ENCODE assay signal across 8 cellular contexts in genomic region chr9:122370869-122371467, GRCh38. TPM values are rescaled to one million over a fixed set of nuclear protein-coding genes. Genes with fewer than 3 reads are reported as not detected.
DNase-seq lines count a peak whose midpoint lies in the region; ATAC-seq lines count a peak whose summit lies in the region.

PTGS1 (plus strand) TSS chr9:122371024; CDS start chr9:122371085, 61 bp downstream.

- no peaks in the 10 kb centered on the region for H3K36me3 Mint-ChIP-seq in activated T-helper 17 cell treated with anti-CD3 and anti-CD28 coated beads, Interleukin-2, amount 50 U/mL, for 72 hours (ENCODE audit: low read depth)

- no peaks in the 10 kb centered on the region for H3K36me3 ChIP-seq in skeletal muscle satellite cell (ENCODE audit: insufficient read depth, low read length)

- no peak within 1 kb of the TSS for H3K27ac ChIP-seq in right cardiac atrium (ENCODE audit: low read length)

- peak within 1 kb of the TSS; percentile 85 for H3K4me2 ChIP-seq in skeletal muscle satellite cell (ENCODE audit: low read length)

- peaks cover 3% of the 10 kb centered on the region for H3K4me1 Mint-ChIP-seq in activated T-helper 17 cell treated with anti-CD3 and anti-CD28 coated beads, Interleukin-2, amount 50 U/mL, for 72 hours

- H3K4me1 ChIP-seq in right cardiac atrium (ENCODE audit: control insufficient read depth, insufficient read depth, low read length) (no peaks in the 10 kb centered on the region), skeletal muscle satellite cell (ENCODE audit: control insufficient read depth, insufficient read depth, low read length) (peaks cover 36% of the 10 kb centered on the region)

- H3K9me3 Mint-ChIP-seq in activated T-helper 17 cell treated with anti-CD3 and anti-CD28 coated beads, Interleukin-2, amount 50 U/mL, for 72 hours, result no peaks in the 10 kb centered on the region

- peak; percentile 36 for DNase-seq in ELR (ENCODE audit: low read depth)
- peak; percentile 68 to 75 for DNase-seq in Kasumi-1 (lab: John Stamatoyannopoulos, UW)
- peak; percentile 65 to 85 (median 85) for DNase-seq in right cardiac atrium
- DNase-seq in HuH-7.5 (ENCODE audit: low spot score), result no peak
- no peak for DNase-seq in H4 (ENCODE audit: low spot score)

- peak within 1 kb of the TSS; percentile 58 for H3K4me3 Mint-ChIP-seq in activated T-helper 17 cell treated with anti-CD3 and anti-CD28 coated beads, Interleukin-2, amount 50 U/mL, for 72 hours

- intact Hi-C loops in right cardiac atrium (cut with DNase I), result loop anchor here in 1 of 4 donors (10.0 kb wide), 1 partner anchor 84 kb away; no protein-coding TSS in a partner anchor

- H3K27me3 Mint-ChIP-seq in activated T-helper 17 cell treated with anti-CD3 and anti-CD28 coated beads, Interleukin-2, amount 50 U/mL, for 72 hours, result peaks cover 20% of the 10 kb centered on the region

- no peak within 1 kb of the TSS for H3K27ac Mint-ChIP-seq in activated T-helper 17 cell treated with anti-CD3 and anti-CD28 coated beads, Interleukin-2, amount 50 U/mL, for 72 hours

- H3K9ac ChIP-seq in skeletal muscle satellite cell (ENCODE audit: low read depth, low read length), result peak within 1 kb of the TSS; percentile 63

- no peaks in the 10 kb centered on the region for H3K9me3 ChIP-seq in right cardiac atrium (ENCODE audit: control insufficient read depth, low read length)
- no peaks in the 10 kb centered on the region for H3K9me3 ChIP-seq in skeletal muscle satellite cell (replicated peaks; ENCODE audit: low read length)

- ATAC-seq in GM21423 (IDR thresholded peaks at IDR 0.05; ENCODE audit: unreplicated experiment) (peak; percentile 59), right cardiac atrium (peak; percentile 76 to 80)
- peak; percentile 56 for ATAC-seq in activated T-helper 17 cell treated with anti-CD3 and anti-CD28 coated beads, Interleukin-2, amount 50 U/mL, for 72 hours (replicated peaks)

- H3K4me3 ChIP-seq in right cardiac atrium (ENCODE audit: low read length), result peak within 1 kb of the TSS; percentile 38
- peak within 1 kb of the TSS; percentile 69 for H3K4me3 ChIP-seq in skeletal muscle satellite cell (ENCODE audit: low read length)

- H3K27me3 ChIP-seq in right cardiac atrium (ENCODE audit: control insufficient read depth, insufficient read depth), result no peaks in the 10 kb centered on the region
- no peaks in the 10 kb centered on the region for H3K27me3 ChIP-seq in skeletal muscle satellite cell (ENCODE audit: control insufficient read depth, insufficient read depth, low read length)

- 2% methylated on average over 35 of the region's 35 CpGs for WGBS in right cardiac atrium

RNA-seq across cellular contexts. Expression of gene PTGS1, which starts in this region (rescaled TPM):
- under 1 TPM; 0.13 to 0.37 TPM for total RNA-seq in activated T-helper 17 cell treated with anti-CD3 and anti-CD28 coated beads, Interleukin-2, amount 50 U/mL, for 72 hours
- 10 to 100 TPM; 11.7 to 29.2 (median 22.6) TPM for total RNA-seq in right cardiac atrium
- polyA plus RNA-seq in right cardiac atrium, result 4.5 TPM
- 28.4 and 80.4 TPM in 2 replicates for total RNA-seq in skeletal muscle satellite cell (2012; rRNA removed)
- 0.37 and 0.74 TPM in 2 replicates for total RNA-seq in H4 (2014; rRNA removed; shearing (Covaris generic))

Comparison
In these comparisons a context has a peak if more than half of its experiments do, and no peak if none do; other contexts are left out.
1. Peak in ATAC-seq in activated T-helper 17 cell treated with anti-CD3 and anti-CD28 coated beads, Interleukin-2, amount 50 U/mL, for 72 hours; RNA of the gene not detected or under 1 TPM.
2. DNase-seq: peak in ELR (single experiment), Kasumi-1 (2 of 2) and right cardiac atrium (3 of 3); none in HuH-7.5 (single experiment) and H4 (single experiment).
3. Peak in every context shown above with its lines, with median percentiles within 50 percentile points of each other: ATAC-seq.